Comparison of ENCODE assay signal across 2 cellular contexts in genomic region chr17:3666516-3666915, GRCh38.
TF ChIP-seq lines count a peak whose summit lies in the region.

No MANE protein-coding gene starts in this region.

TF ChIP-seq in SK-N-SH, 30 proteins besides CTCF, POLR2A, EP300 and RAD21 (continued from another document):
- TF ChIP-seq, protein P1, sequence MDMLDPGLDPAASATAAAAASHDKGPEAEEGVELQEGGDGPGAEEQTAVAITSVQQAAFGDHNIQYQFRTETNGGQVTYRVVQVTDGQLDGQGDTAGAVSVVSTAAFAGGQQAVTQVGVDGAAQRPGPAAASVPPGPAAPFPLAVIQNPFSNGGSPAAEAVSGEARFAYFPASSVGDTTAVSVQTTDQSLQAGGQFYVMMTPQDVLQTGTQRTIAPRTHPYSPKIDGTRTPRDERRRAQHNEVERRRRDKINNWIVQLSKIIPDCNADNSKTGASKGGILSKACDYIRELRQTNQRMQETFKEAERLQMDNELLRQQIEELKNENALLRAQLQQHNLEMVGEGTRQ (IDR thresholded peaks at IDR 0.05; ENCODE audit: borderline replicate concordance, low read depth, low read length): no peak
- TF ChIP-seq EZH2phosphoT487 (IDR thresholded peaks at IDR 0.05; ENCODE audit: borderline replicate concordance, low read depth) (no peak), SMC3 (IDR thresholded peaks at IDR 0.05; ENCODE audit: low read depth, low read length) (no peak), ZBTB33 (IDR thresholded peaks at IDR 0.05; ENCODE audit: borderline replicate concordance, low read depth) (no peak), FOSL2 (IDR thresholded peaks at IDR 0.05; ENCODE audit: borderline replicate concordance, low read depth) (no peak), RCOR1 (IDR thresholded peaks at IDR 0.05; ENCODE audit: low read length) (no peak), TAF1 (IDR thresholded peaks at IDR 0.05; ENCODE audit: borderline replicate concordance, low read depth, low read length) (no peak), RFX5 (IDR thresholded peaks at IDR 0.05; ENCODE audit: low read length) (no peak), GATA2 (CRISPR knock-in tag; IDR thresholded peaks at IDR 0.05) (no peak), FOXM1 (IDR thresholded peaks at IDR 0.05; ENCODE audit: low read depth) (no peak)

TF ChIP-seq in SK-N-SH treated with all-trans-retinoic acid at 6 μM for 48 hours, 23 proteins besides CTCF, POLR2A, EP300 and RAD21 (continued from another document):
- TF ChIP-seq ZNF70 (CRISPR knock-in tag; IDR thresholded peaks at IDR 0.05) (no peak), ARNTL (CRISPR knock-in tag; IDR thresholded peaks at IDR 0.05; ENCODE audit: borderline replicate concordance, low read depth) (no peak), ZNF565 (CRISPR knock-in tag; conservative IDR thresholded peaks at IDR 0.05; ENCODE audit: low read depth) (no peak), RARB (CRISPR knock-in tag; IDR thresholded peaks at IDR 0.05) (no peak), ESRRG (CRISPR knock-in tag; IDR thresholded peaks at IDR 0.05) (no peak), ZC3H10 (CRISPR knock-in tag; IDR thresholded peaks at IDR 0.05) (no peak), TOX (CRISPR knock-in tag; IDR thresholded peaks at IDR 0.05; ENCODE audit: borderline replicate concordance) (no peak), ZNF8 (CRISPR knock-in tag; IDR thresholded peaks at IDR 0.05) (no peak), ZFP3 (CRISPR knock-in tag; IDR thresholded peaks at IDR 0.05) (no peak), SNAI2 (CRISPR knock-in tag; IDR thresholded peaks at IDR 0.05) (no peak), PATZ1 (CRISPR knock-in tag; IDR thresholded peaks at IDR 0.05; ENCODE audit: borderline replicate concordance) (no peak), CSDC2 (CRISPR knock-in tag; IDR thresholded peaks at IDR 0.05) (no peak), TCF4 (CRISPR knock-in tag; IDR thresholded peaks at IDR 0.05; ENCODE audit: borderline replicate concordance) (no peak), GLIS3 (CRISPR knock-in tag; IDR thresholded peaks at IDR 0.05) (no peak), CREB5 (CRISPR knock-in tag; IDR thresholded peaks at IDR 0.05; ENCODE audit: low read depth) (no peak), ISL1 (CRISPR knock-in tag; IDR thresholded peaks at IDR 0.05) (no peak)
- TF ChIP-seq, protein P2, sequence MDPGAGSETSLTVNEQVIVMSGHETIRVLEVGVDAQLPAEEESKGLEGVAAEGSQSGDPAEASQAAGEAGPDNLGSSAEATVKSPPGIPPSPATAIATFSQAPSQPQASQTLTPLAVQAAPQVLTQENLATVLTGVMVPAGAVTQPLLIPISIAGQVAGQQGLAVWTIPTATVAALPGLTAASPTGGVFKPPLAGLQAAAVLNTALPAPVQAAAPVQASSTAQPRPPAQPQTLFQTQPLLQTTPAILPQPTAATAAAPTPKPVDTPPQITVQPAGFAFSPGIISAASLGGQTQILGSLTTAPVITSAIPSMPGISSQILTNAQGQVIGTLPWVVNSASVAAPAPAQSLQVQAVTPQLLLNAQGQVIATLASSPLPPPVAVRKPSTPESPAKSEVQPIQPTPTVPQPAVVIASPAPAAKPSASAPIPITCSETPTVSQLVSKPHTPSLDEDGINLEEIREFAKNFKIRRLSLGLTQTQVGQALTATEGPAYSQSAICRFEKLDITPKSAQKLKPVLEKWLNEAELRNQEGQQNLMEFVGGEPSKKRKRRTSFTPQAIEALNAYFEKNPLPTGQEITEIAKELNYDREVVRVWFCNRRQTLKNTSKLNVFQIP (CRISPR knock-in tag; IDR thresholded peaks at IDR 0.05; ENCODE audit: borderline replicate concordance, low read depth): no peak
- TF ChIP-seq, protein P3, sequence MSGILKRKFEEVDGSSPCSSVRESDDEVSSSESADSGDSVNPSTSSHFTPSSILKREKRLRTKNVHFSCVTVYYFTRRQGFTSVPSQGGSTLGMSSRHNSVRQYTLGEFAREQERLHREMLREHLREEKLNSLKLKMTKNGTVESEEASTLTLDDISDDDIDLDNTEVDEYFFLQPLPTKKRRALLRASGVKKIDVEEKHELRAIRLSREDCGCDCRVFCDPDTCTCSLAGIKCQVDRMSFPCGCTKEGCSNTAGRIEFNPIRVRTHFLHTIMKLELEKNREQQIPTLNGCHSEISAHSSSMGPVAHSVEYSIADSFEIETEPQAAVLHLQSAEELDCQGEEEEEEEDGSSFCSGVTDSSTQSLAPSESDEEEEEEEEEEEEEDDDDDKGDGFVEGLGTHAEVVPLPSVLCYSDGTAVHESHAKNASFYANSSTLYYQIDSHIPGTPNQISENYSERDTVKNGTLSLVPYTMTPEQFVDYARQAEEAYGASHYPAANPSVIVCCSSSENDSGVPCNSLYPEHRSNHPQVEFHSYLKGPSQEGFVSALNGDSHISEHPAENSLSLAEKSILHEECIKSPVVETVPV (CRISPR knock-in tag; IDR thresholded peaks at IDR 0.05): no peak
